8 cellular contexts compared by ENCODE assay signal in the genomic region with DNA sequence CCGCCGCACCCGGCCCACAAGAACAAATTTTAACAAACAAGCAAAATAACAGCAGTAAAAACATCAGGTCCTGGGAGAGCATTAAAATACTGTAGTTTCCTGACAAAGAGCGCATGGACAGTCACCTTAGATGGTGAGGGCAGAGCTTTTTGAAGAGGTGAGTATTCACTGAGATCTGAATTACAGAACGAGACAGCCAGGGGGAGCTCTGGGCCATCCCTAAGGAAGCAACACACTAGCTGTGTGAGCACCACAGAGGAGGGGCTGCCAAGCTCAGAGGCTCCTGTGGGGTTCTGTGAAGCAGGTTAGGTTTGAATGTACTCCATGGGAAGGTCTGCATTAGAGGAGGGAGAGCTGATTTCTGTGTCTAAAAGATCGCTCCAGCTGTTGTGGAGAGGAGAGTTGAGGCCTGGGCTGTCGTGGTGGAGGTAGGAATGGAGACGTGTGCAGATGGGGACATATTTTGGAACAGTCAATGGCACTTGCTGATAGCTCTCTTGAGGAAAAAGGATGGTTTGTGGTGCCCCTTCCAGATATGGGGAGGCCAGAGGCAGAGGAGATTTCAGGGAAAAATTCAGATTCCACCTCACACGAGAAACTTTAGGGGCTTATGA.
DNase-seq lines count a peak whose midpoint lies in the region; ATAC-seq and TF ChIP-seq lines count a peak whose summit lies in the region.

No MANE protein-coding gene starts in this region.

- peak overlapping the region; percentile 75 for H3K27ac ChIP-seq in cardiac muscle cell

- no peak overlapping the region for H3K4me3 ChIP-seq in cardiac muscle cell

- H3K27ac Mint-ChIP-seq in activated naive CD4-positive, alpha-beta T cell treated with anti-CD3 and anti-CD28 coated beads for 36 hours = no peak overlapping the region

- peaks cover 12% of the 10 kb centered on the region for H3K4me1 ChIP-seq in cardiac muscle cell (ENCODE audit: low read depth)

- no peaks in the 10 kb centered on the region for H3K9me3 ChIP-seq in cardiac muscle cell (ENCODE audit: low read depth)

- H3K36me3 ChIP-seq in cardiac muscle cell = peaks cover 53% of the 10 kb centered on the region

- no peak for ATAC-seq in GM21786 (IDR thresholded peaks at IDR 0.05; ENCODE audit: unreplicated experiment)
- no peak for ATAC-seq in GM18511 (IDR thresholded peaks at IDR 0.05; ENCODE audit: unreplicated experiment)

- H3K27me3 ChIP-seq in cardiac muscle cell = no peaks in the 10 kb centered on the region

- no peaks in the 10 kb centered on the region for H3K9me3 Mint-ChIP-seq in activated naive CD4-positive, alpha-beta T cell treated with anti-CD3 and anti-CD28 coated beads for 36 hours

- H3K4me1 Mint-ChIP-seq in activated naive CD4-positive, alpha-beta T cell treated with anti-CD3 and anti-CD28 coated beads for 36 hours (ENCODE audit: low read depth) = no peaks in the 10 kb centered on the region

- no peak for TF ChIP-seq EP300 in Ishikawa (IDR thresholded peaks at IDR 0.05; ENCODE audit: borderline replicate concordance)

- TF ChIP-seq RAD21 in Ishikawa (IDR thresholded peaks at IDR 0.05; ENCODE audit: low read depth) = peak; percentile 61

- peaks cover 8% of the 10 kb centered on the region for H3K36me3 Mint-ChIP-seq in activated naive CD4-positive, alpha-beta T cell treated with anti-CD3 and anti-CD28 coated beads for 36 hours (ENCODE audit: low read depth)

- no peak overlapping the region for H3K4me3 Mint-ChIP-seq in activated naive CD4-positive, alpha-beta T cell treated with anti-CD3 and anti-CD28 coated beads for 36 hours

- DNase-seq in DMS79 (lab: John Stamatoyannopoulos, UW) (peak; percentile 7), RPMI7951 (ENCODE audit: low read depth) (peak; percentile 29), cardiac muscle cell (ENCODE audit: low read depth in 1 of 2, low spot score in 1 of 2) (peak; percentile 73 to 86), retina (peak; percentile 35)
- peak; percentile 80 for DNase-seq in activated naive CD4-positive, alpha-beta T cell treated with anti-CD3 and anti-CD28 coated beads for 36 hours

- peak; percentile 77 for TF ChIP-seq CTCF in cardiac muscle cell (IDR thresholded peaks at IDR 0.05; ENCODE audit: low read depth, low read length)

- no peaks in the 10 kb centered on the region for H3K27me3 Mint-ChIP-seq in activated naive CD4-positive, alpha-beta T cell treated with anti-CD3 and anti-CD28 coated beads for 36 hours (ENCODE audit: low read depth)

- intact Hi-C loops in activated naive CD4-positive, alpha-beta T cell treated with anti-CD3 and anti-CD28 coated beads for 36 hours (cut with micrococcal nuclease) = loop anchor here (1.0 kb wide), 2 partner anchors 189 to 213 kb away; no protein-coding TSS in a partner anchor

- CTCF ChIA-PET in activated naive CD4-positive, alpha-beta T cell treated with anti-CD3 and anti-CD28 coated beads for 36 hours (lab: Charles Lee) = interaction anchor here (0.6 to 5.4 kb wide), 15 partner anchors 9 to 213 kb away, joined by 3 to 62 read pairs (median 3); no protein-coding TSS in a partner anchor

TF ChIP-seq in Ishikawa, 13 proteins besides CTCF, POLR2A, EP300 and RAD21:
- TF ChIP-seq TEAD4 (IDR thresholded peaks at IDR 0.05) (no peak), EGR1 (IDR thresholded peaks at IDR 0.05) (no peak), TAF1 (IDR thresholded peaks at IDR 0.05; ENCODE audit: low read depth) (no peak)

Comparison
In these comparisons a context has a peak if more than half of its experiments do, and no peak if none do; other contexts are left out.
1. DNase-seq: peak in every context shown above with its lines; median percentile 80 in activated naive CD4-positive, alpha-beta T cell treated with anti-CD3 and anti-CD28 coated beads for 36 hours; 80 in cardiac muscle cell; 35 in retina; 29 in RPMI7951; 7 in DMS79.